ENCODE assay signal across 1 cellular context in genomic region chr7:30238721-30239441, GRCh38.
TF ChIP-seq lines count a peak whose summit lies in the region.

No MANE protein-coding gene starts in this region.

TF ChIP-seq in GM12878, 131 proteins besides CTCF, POLR2A, EP300 and RAD21 (continued from another document):
- TF ChIP-seq, protein P1, sequence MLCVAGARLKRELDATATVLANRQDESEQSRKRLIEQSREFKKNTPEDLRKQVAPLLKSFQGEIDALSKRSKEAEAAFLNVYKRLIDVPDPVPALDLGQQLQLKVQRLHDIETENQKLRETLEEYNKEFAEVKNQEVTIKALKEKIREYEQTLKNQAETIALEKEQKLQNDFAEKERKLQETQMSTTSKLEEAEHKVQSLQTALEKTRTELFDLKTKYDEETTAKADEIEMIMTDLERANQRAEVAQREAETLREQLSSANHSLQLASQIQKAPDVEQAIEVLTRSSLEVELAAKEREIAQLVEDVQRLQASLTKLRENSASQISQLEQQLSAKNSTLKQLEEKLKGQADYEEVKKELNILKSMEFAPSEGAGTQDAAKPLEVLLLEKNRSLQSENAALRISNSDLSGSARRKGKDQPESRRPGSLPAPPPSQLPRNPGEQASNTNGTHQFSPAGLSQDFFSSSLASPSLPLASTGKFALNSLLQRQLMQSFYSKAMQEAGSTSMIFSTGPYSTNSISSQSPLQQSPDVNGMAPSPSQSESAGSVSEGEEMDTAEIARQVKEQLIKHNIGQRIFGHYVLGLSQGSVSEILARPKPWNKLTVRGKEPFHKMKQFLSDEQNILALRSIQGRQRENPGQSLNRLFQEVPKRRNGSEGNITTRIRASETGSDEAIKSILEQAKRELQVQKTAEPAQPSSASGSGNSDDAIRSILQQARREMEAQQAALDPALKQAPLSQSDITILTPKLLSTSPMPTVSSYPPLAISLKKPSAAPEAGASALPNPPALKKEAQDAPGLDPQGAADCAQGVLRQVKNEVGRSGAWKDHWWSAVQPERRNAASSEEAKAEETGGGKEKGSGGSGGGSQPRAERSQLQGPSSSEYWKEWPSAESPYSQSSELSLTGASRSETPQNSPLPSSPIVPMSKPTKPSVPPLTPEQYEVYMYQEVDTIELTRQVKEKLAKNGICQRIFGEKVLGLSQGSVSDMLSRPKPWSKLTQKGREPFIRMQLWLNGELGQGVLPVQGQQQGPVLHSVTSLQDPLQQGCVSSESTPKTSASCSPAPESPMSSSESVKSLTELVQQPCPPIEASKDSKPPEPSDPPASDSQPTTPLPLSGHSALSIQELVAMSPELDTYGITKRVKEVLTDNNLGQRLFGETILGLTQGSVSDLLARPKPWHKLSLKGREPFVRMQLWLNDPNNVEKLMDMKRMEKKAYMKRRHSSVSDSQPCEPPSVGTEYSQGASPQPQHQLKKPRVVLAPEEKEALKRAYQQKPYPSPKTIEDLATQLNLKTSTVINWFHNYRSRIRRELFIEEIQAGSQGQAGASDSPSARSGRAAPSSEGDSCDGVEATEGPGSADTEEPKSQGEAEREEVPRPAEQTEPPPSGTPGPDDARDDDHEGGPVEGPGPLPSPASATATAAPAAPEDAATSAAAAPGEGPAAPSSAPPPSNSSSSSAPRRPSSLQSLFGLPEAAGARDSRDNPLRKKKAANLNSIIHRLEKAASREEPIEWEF (IDR thresholded peaks at IDR 0.05; ENCODE audit: insufficient replicate concordance, low read depth, low read length) = no peak
- TF ChIP-seq RUNX3 (IDR thresholded peaks at IDR 0.05; ENCODE audit: low read length) (peak; percentile 77), MTA2 (IDR thresholded peaks at IDR 0.05; ENCODE audit: low read depth) (0 out of 2 replicates have a peak, but pooled peaks have one; percentile 31), SMAD1 (IDR thresholded peaks at IDR 0.05; ENCODE audit: low read depth, partially characterized antibody) (peak; percentile 94), SMC3 (IDR thresholded peaks at IDR 0.05; ENCODE audit: borderline replicate concordance, low read length) (0 out of 2 replicates have a peak, but pooled peaks have one; percentile 9)
- TF ChIP-seq, protein P2, sequence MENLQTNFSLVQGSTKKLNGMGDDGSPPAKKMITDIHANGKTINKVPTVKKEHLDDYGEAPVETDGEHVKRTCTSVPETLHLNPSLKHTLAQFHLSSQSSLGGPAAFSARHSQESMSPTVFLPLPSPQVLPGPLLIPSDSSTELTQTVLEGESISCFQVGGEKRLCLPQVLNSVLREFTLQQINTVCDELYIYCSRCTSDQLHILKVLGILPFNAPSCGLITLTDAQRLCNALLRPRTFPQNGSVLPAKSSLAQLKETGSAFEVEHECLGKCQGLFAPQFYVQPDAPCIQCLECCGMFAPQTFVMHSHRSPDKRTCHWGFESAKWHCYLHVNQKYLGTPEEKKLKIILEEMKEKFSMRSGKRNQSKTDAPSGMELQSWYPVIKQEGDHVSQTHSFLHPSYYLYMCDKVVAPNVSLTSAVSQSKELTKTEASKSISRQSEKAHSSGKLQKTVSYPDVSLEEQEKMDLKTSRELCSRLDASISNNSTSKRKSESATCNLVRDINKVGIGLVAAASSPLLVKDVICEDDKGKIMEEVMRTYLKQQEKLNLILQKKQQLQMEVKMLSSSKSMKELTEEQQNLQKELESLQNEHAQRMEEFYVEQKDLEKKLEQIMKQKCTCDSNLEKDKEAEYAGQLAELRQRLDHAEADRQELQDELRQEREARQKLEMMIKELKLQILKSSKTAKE (IDR thresholded peaks at IDR 0.05; ENCODE audit: low read depth, poor library complexity, severe bottlenecking) = peak; percentile 48
- TF ChIP-seq, protein P3, sequence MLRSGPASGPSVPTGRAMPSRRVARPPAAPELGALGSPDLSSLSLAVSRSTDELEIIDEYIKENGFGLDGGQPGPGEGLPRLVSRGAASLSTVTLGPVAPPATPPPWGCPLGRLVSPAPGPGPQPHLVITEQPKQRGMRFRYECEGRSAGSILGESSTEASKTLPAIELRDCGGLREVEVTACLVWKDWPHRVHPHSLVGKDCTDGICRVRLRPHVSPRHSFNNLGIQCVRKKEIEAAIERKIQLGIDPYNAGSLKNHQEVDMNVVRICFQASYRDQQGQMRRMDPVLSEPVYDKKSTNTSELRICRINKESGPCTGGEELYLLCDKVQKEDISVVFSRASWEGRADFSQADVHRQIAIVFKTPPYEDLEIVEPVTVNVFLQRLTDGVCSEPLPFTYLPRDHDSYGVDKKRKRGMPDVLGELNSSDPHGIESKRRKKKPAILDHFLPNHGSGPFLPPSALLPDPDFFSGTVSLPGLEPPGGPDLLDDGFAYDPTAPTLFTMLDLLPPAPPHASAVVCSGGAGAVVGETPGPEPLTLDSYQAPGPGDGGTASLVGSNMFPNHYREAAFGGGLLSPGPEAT (IDR thresholded peaks at IDR 0.05; ENCODE audit: low read depth) = peak; percentile 44; the same call in 1 of the 2 replicates
